In the genomic region with DNA sequence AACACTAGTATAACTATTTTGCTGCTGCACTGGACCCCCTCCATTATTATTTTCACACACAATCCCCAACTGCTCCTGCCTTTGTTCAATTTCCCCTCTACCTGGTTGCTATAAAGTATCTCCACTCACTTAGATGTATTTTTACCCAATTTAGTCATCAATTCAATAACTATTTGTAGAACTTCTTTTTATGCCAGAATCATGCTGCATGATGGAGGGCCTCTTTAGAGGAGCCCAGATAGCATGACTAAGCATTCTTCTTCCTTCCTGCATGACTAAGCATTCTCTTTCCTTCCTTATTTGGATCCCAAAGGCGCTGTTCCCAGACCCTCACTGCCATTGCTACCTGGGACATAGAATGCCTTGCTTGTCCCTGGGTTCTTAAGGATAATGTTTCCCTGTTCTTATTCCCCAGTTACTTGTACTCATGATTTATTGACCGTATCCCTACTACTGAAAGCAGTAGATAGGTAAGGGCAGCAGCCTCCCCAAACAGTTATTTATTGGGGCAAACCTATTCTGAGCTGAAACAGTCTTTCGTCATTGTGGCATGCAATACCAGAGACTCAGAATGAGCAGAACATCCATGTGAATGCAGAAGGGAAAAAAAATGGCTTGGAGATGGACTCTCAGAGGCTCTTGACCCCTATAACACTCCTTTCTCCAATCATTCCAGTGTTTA, we compare ENCODE assay signal across 14 cellular contexts.
A peak's percentile ranks its signal among the peaks of the same experiment; 100 is the strongest.
DNase-seq lines count a peak whose midpoint lies in the region; ATAC-seq and TF ChIP-seq lines count a peak whose summit lies in the region.
"Had no signal": no experiment of that assay in that cellular context is flagged by ENCODE, and none has a peak within 500 bp of the region (broad histone marks: within the 10 kb centered on the region; RNA-seq: fewer than 3 reads in every experiment).

No MANE protein-coding gene starts in this region.

- no peaks in the 10 kb centered on the region for H3K79me2 ChIP-seq in PC-9 (ENCODE audit: low read depth)

- DNase-seq in CMK (ENCODE audit: low read depth) (peak; percentile 41), GM03348 (ENCODE audit: low spot score) (peak; percentile 29), PC-9 (no peak), erythroblast (lab: John Stamatoyannopoulos, UW) (peak; percentile 22 to 58), GOT3 (lab: John Stamatoyannopoulos, UW) (no peak), GM20000 (ENCODE audit: low spot score) (no peak), cerebellar nuclear complex (lab: John Stamatoyannopoulos, UW) (no peak)
- DNase-seq: activated T-cell treated with anti-CD3 and anti-CD28 coated beads for 4 hours; H7; NCI-H2029; stimulated activated CD4-positive, alpha-beta T cell treated with anti-CD3 and anti-CD28 coated beads, Interleukin-12 subunit alpha, Interleukin-12 subunit beta, amount 100 ng/mL, for 4 hours; transverse colon had no signal

- TF ChIP-seq CTCF in PC-9 (conservative IDR thresholded peaks at IDR 0.05) (no peak), GM20000 (IDR thresholded peaks at IDR 0.05; ENCODE audit: extremely low read depth, missing control alignments) (no peak)

- H3K4me3 ChIP-seq in PC-9 = no peak overlapping the region
- H3K4me3 ChIP-seq: lung, transverse colon had no signal

- no peak for ATAC-seq in GM18519 (IDR thresholded peaks at IDR 0.05; ENCODE audit: low FRiP score, unreplicated experiment)

- H4K20me1 ChIP-seq in PC-9 (ENCODE audit: insufficient read depth) = no peaks in the 10 kb centered on the region

- no peak overlapping the region for H2AFZ ChIP-seq in PC-9

- H3F3A ChIP-seq in PC-9 (ENCODE audit: insufficient read depth, low read depth) = no peaks in the 10 kb centered on the region

- H3K9me3 ChIP-seq in PC-9 (ENCODE audit: insufficient read depth, low read depth) = peaks cover 13% of the 10 kb centered on the region
- H3K9me3 ChIP-seq: transverse colon had no signal

- H3K4me2 ChIP-seq in PC-9 = no peak overlapping the region

- H3K9me2 ChIP-seq in PC-9 (ENCODE audit: insufficient read depth) = no peaks in the 10 kb centered on the region

- peaks cover 6% of the 10 kb centered on the region for H3K4me1 ChIP-seq in PC-9 (replicated peaks; ENCODE audit: insufficient read depth)
- H3K4me1 ChIP-seq: transverse colon had no signal

- no peaks in the 10 kb centered on the region for H3K27me3 ChIP-seq in PC-9 (ENCODE audit: insufficient read depth, low read depth)
- H3K27me3 ChIP-seq: transverse colon had no signal

- no peak overlapping the region for H3K27ac ChIP-seq in PC-9
- H3K27ac ChIP-seq: transverse colon had no signal

- no peaks in the 10 kb centered on the region for H3K36me3 ChIP-seq in PC-9 (ENCODE audit: low read depth)
- H3K36me3 ChIP-seq: transverse colon had no signal

- CTCF ChIA-PET in PC-9 (lab: Charles Lee) = no interaction called here

- BruUV-seq in PC-9 (replicated peaks; lab: Mats Ljungman, UMichigan) = TSS peak; percentile 47

- TF ChIP-seq POLR2A in erythroblast (IDR thresholded peaks at IDR 0.05; ENCODE audit: low read length) = no peak

- intact Hi-C loops in PC-9 (cut with micrococcal nuclease; ENCODE audit: unreplicated experiment) = no loop called here

- POLR2A ChIA-PET in PC-9 (lab: Charles Lee; ENCODE audit: unreplicated experiment) = interaction anchor here (0.6 kb wide), 1 partner anchor 14 kb away, joined by 3 read pairs; no protein-coding TSS in a partner anchor

Comparison
In these comparisons a context has a peak if more than half of its experiments do, and no peak if none do; other contexts are left out.
1. DNase-seq: peak in CMK (single experiment), GM03348 (single experiment) and erythroblast (2 of 2); none in PC-9 (0 of 2), GOT3 (single experiment), GM20000 (single experiment) and cerebellar nuclear complex (0 of 2).